ENCODE assay signal across 1 cellular context in genomic region chr5:177445052-177446016, GRCh38.
TF ChIP-seq lines count a peak whose summit lies in the region.

No MANE protein-coding gene starts in this region.

TF ChIP-seq in HEK293, 187 proteins besides CTCF, POLR2A, EP300 and RAD21:
- TF ChIP-seq ZNF362 (tag by site-specific recombination; IDR thresholded peaks at IDR 0.05) (peak; percentile 84; the same call in 1 of the 2 replicates), REPIN1 (tag by site-specific recombination; IDR thresholded peaks at IDR 0.05; ENCODE audit: low read depth) (no peak), ZNF548 (tag by site-specific recombination; IDR thresholded peaks at IDR 0.05) (no peak), ZNF660 (tag by site-specific recombination; IDR thresholded peaks at IDR 0.05) (no peak), ZXDB (tag by site-specific recombination; IDR thresholded peaks at IDR 0.05) (no peak), ZNF169 (tag by site-specific recombination; IDR thresholded peaks at IDR 0.05) (no peak), ZNF266 (tag by site-specific recombination; IDR thresholded peaks at IDR 0.05; ENCODE audit: low read depth) (no peak), PRDM1 (tag by site-specific recombination; IDR thresholded peaks at IDR 0.05) (peak; percentile 99), ZBTB17 (tag by site-specific recombination; IDR thresholded peaks at IDR 0.05) (peak; percentile 26; the same call in 1 of the 2 replicates), ZNF433 (tag by site-specific recombination; IDR thresholded peaks at IDR 0.05; ENCODE audit: low read depth) (no peak), ZNF366 (tag by site-specific recombination; conservative IDR thresholded peaks at IDR 0.05) (peak; percentile 83), ZBTB6 (tag by site-specific recombination; IDR thresholded peaks at IDR 0.05) (peak; percentile 92), TCF7L2 (IDR thresholded peaks at IDR 0.05; ENCODE audit: borderline replicate concordance, low read depth, low read length) (no peak), ZBTB21 (tag by site-specific recombination; IDR thresholded peaks at IDR 0.05) (no peak), ZNF529 (tag by site-specific recombination; IDR thresholded peaks at IDR 0.05; ENCODE audit: insufficient replicate concordance) (no peak)
